Comparison of ENCODE assay signal across 16 cellular contexts in genomic region chr15:51739056-51739455, GRCh38. TPM values are rescaled to one million over a fixed set of nuclear protein-coding genes. Genes with fewer than 3 reads are reported as not detected.
DNase-seq lines count a peak whose midpoint lies in the region; ATAC-seq and TF ChIP-seq lines count a peak whose summit lies in the region.
"Had no signal": no experiment of that assay in that cellular context is flagged by ENCODE, and none has a peak within 500 bp of the region (broad histone marks: within the 10 kb centered on the region; RNA-seq: fewer than 3 reads in every experiment).

No MANE protein-coding gene starts in this region.

- no peak for ATAC-seq in activated CD8-positive, alpha-beta memory T cell treated with anti-CD3 and anti-CD28 coated beads, Interleukin-2, amount 10 ng/mL, durations not matched to agents 7 days and 5 days
- ATAC-seq in T-cell (replicated peaks in 1 of 4) (no peak), GM19023 (IDR thresholded peaks at IDR 0.05; ENCODE audit: unreplicated experiment) (no peak)

- H3K79me2 ChIP-seq in neural progenitor cell (ENCODE audit: low read depth): no peaks in the 10 kb centered on the region

- TF ChIP-seq CTCF in epithelial cell of esophagus (IDR thresholded peaks at IDR 0.05; ENCODE audit: insufficient read depth, low read depth, low read length, missing control alignments): no peak
- TF ChIP-seq CTCF in neural progenitor cell (IDR thresholded peaks at IDR 0.05): no peak
- TF ChIP-seq CTCF in endothelial cell (IDR thresholded peaks at IDR 0.05; ENCODE audit: unreplicated experiment): no peak

- peaks cover 33% of the 10 kb centered on the region for H3K4me1 Mint-ChIP-seq in activated CD8-positive, alpha-beta memory T cell treated with anti-CD3 and anti-CD28 coated beads, Interleukin-2, amount 10 ng/mL, durations not matched to agents 7 days and 5 days
- H3K4me1 Mint-ChIP-seq in T-cell (peaks cover 44 to 50% (median 47%) of the 10 kb centered on the region in 3 donors), neural progenitor cell (peaks cover 33% of the 10 kb centered on the region), endothelial cell (ENCODE audit: unreplicated experiment) (peaks cover 26% of the 10 kb centered on the region)

- H2AFZ ChIP-seq in neural progenitor cell (replicated peaks): no peak overlapping the region

- peaks cover 3% of the 10 kb centered on the region for H3K36me3 Mint-ChIP-seq in activated CD8-positive, alpha-beta memory T cell treated with anti-CD3 and anti-CD28 coated beads, Interleukin-2, amount 10 ng/mL, durations not matched to agents 7 days and 5 days
- no peaks in the 10 kb centered on the region for H3K36me3 Mint-ChIP-seq in T-cell
- H3K36me3 Mint-ChIP-seq in neural progenitor cell: no peaks in the 10 kb centered on the region
- H3K36me3 Mint-ChIP-seq in endothelial cell (ENCODE audit: low read depth, unreplicated experiment): peaks cover 14% of the 10 kb centered on the region
- H3K36me3 Mint-ChIP-seq: mesothelial cell of epicardium had no signal

- H3K36me3 ChIP-seq in neural progenitor cell: no peaks in the 10 kb centered on the region
- H3K36me3 ChIP-seq: ovary had no signal

- no peak overlapping the region for H3K4me2 ChIP-seq in neural progenitor cell

- H3K4me3 Mint-ChIP-seq in activated CD8-positive, alpha-beta memory T cell treated with anti-CD3 and anti-CD28 coated beads, Interleukin-2, amount 10 ng/mL, durations not matched to agents 7 days and 5 days: peak overlapping the region; percentile 68
- H3K4me3 Mint-ChIP-seq in T-cell (peak overlapping the region; percentile 3 to 90 (median 83)), neural progenitor cell (peak overlapping the region; percentile 49), endothelial cell (ENCODE audit: unreplicated experiment) (no peak overlapping the region)

- CTCF ChIA-PET in activated CD8-positive, alpha-beta memory T cell treated with anti-CD3 and anti-CD28 coated beads, Interleukin-2, amount 10 ng/mL, durations not matched to agents 7 days and 5 days (lab: Charles Lee): interaction anchor here (0.6 to 1.4 kb wide), 3 partner anchors 8 to 518 kb away, joined by 3 read pairs; no protein-coding TSS in a partner anchor
- CTCF ChIA-PET in T-cell (lab: Charles Lee): interaction anchor here in 1 of 2 donors (2.5 kb wide), 1 partner anchor 38 kb away, joined by 9 read pairs; no protein-coding TSS in a partner anchor

- peaks cover 5% of the 10 kb centered on the region for H3K4me1 ChIP-seq in neural progenitor cell

- H3F3A ChIP-seq in neural progenitor cell (ENCODE audit: low read depth): peaks cover 18% of the 10 kb centered on the region

- peak overlapping the region; percentile 18 for H3K27ac Mint-ChIP-seq in activated CD8-positive, alpha-beta memory T cell treated with anti-CD3 and anti-CD28 coated beads, Interleukin-2, amount 10 ng/mL, durations not matched to agents 7 days and 5 days
- peak overlapping the region; percentile 93 to 97 for H3K27ac Mint-ChIP-seq in T-cell
- H3K27ac Mint-ChIP-seq in neural progenitor cell: no peak overlapping the region
- H3K27ac Mint-ChIP-seq in endothelial cell (ENCODE audit: unreplicated experiment): no peak overlapping the region
- H3K27ac Mint-ChIP-seq: mesothelial cell of epicardium had no signal

- H3K9ac ChIP-seq in neural progenitor cell: no peak overlapping the region

- H3K27ac ChIP-seq in neural progenitor cell: no peak overlapping the region

- no peak overlapping the region for H3K4me3 ChIP-seq in epithelial cell of esophagus (ENCODE audit: low read length)
- H3K4me3 ChIP-seq in neural progenitor cell: no peak overlapping the region
- H3K4me3 ChIP-seq: ovary had no signal

- DNase-seq in activated CD8-positive, alpha-beta memory T cell treated with anti-CD3 and anti-CD28 coated beads, Interleukin-2, amount 10 ng/mL, durations not matched to agents 7 days and 5 days: no peak
- no peak for DNase-seq in activated CD8-positive, alpha-beta memory T cell treated with anti-CD3 and anti-CD28 coated beads, Interleukin-2, amount 50 U/mL, for 4 hours
- DNase-seq in T-cell: no peak
- DNase-seq in epithelial cell of esophagus (ENCODE audit: low read depth): peak; percentile 95
- no peak for DNase-seq in neural progenitor cell (ENCODE audit: low spot score)
- DNase-seq in SHP77 (lab: John Stamatoyannopoulos, UW): no peak
- no peak for DNase-seq in endothelial cell (ENCODE audit: low spot score)
- DNase-seq: activated CD8-positive, alpha-beta memory T cell treated with anti-CD3 and anti-CD28 coated beads for 24 hours; activated naive CD4-positive, alpha-beta T cell treated with Interleukin-2 at 50 U/mL for 16 hours; kidney; NCI-H1436; NCI-H446 treated with DMSO at 0.1 percent for 48 hours; ovary; stimulated activated CD4-positive, alpha-beta T cell treated with anti-CD3 and anti-CD28 coated beads, Interleukin-2, amount 100 ng/mL, for 24 hours had no signal

- POLR2A ChIA-PET in T-cell (lab: Charles Lee): interaction anchor here in 1 of 2 donors (0.6 kb wide), 1 partner anchor 9 kb away, joined by 3 read pairs; no protein-coding TSS in a partner anchor

- H3K27me3 ChIP-seq in neural progenitor cell: peaks cover 73% of the 10 kb centered on the region
- H3K27me3 ChIP-seq: ovary had no signal

- peaks cover 3% of the 10 kb centered on the region for H3K27me3 Mint-ChIP-seq in activated CD8-positive, alpha-beta memory T cell treated with anti-CD3 and anti-CD28 coated beads, Interleukin-2, amount 10 ng/mL, durations not matched to agents 7 days and 5 days
- H3K27me3 Mint-ChIP-seq in T-cell (no peaks in the 10 kb centered on the region), neural progenitor cell (ENCODE audit: insufficient read depth, low read depth) (peaks cover 15% of the 10 kb centered on the region), endothelial cell (ENCODE audit: unreplicated experiment) (peaks cover 9% of the 10 kb centered on the region)

- peaks cover 14% of the 10 kb centered on the region for H4K20me1 ChIP-seq in neural progenitor cell (ENCODE audit: low read depth)

- H3K9me3 Mint-ChIP-seq in activated CD8-positive, alpha-beta memory T cell treated with anti-CD3 and anti-CD28 coated beads, Interleukin-2, amount 10 ng/mL, durations not matched to agents 7 days and 5 days (ENCODE audit: low read depth): no peaks in the 10 kb centered on the region
- no peaks in the 10 kb centered on the region for H3K9me3 Mint-ChIP-seq in T-cell
- H3K9me3 Mint-ChIP-seq in neural progenitor cell: no peaks in the 10 kb centered on the region
- H3K9me3 Mint-ChIP-seq in endothelial cell (ENCODE audit: unreplicated experiment): no peaks in the 10 kb centered on the region
- H3K9me3 Mint-ChIP-seq: mesothelial cell of epicardium had no signal

- no peaks in the 10 kb centered on the region for H3K9me3 ChIP-seq in neural progenitor cell (ENCODE audit: low read depth)
- H3K9me3 ChIP-seq: ovary had no signal

RNA-seq across cellular contexts. Expression of gene LYSMD2, which starts 1.6 kb away (rescaled TPM):
- total RNA-seq in activated CD8-positive, alpha-beta memory T cell treated with anti-CD3 and anti-CD28 coated beads, Interleukin-2, amount 10 ng/mL, durations not matched to agents 7 days and 5 days: 10 to 100 TPM; 16.0 to 21.7 TPM
- 10 to 100 TPM; 16.6 to 36.2 (median 26.2) TPM for total RNA-seq in T-cell
- 0.15 TPM in 1 of 2 replicates, not detected in the other for total RNA-seq in neural progenitor cell (ENCODE audit: low replicate concordance)
- total RNA-seq in endothelial cell (ENCODE audit: unreplicated experiment): 14.5 TPM

RNA-seq across cellular contexts. Expression of gene TMOD2, which starts 12.3 kb away (rescaled TPM):
- total RNA-seq in activated CD8-positive, alpha-beta memory T cell treated with anti-CD3 and anti-CD28 coated beads, Interleukin-2, amount 10 ng/mL, durations not matched to agents 7 days and 5 days: 10 to 100 TPM in 1 of 2 experiments, 1 to 10 TPM in 1; 6.9 to 12.7 TPM
- total RNA-seq in T-cell (10 to 100 TPM; 10.9 to 17.2 (median 16.8) TPM), neural progenitor cell (ENCODE audit: low replicate concordance) (1.9 and 3.2 TPM in 2 replicates), endothelial cell (ENCODE audit: unreplicated experiment) (118 TPM)

RNA-seq across cellular contexts. Expression of gene SCG3, which starts 57.8 kb away (rescaled TPM):
- not detected for total RNA-seq in activated CD8-positive, alpha-beta memory T cell treated with anti-CD3 and anti-CD28 coated beads, Interleukin-2, amount 10 ng/mL, durations not matched to agents 7 days and 5 days
- total RNA-seq in T-cell (under 1 TPM in 2 of 5 donors, not detected in 3; 0.07 to 0.16 TPM), neural progenitor cell (ENCODE audit: low replicate concordance) (0.15 and 0.19 TPM in 2 replicates), endothelial cell (ENCODE audit: unreplicated experiment) (37.0 TPM)
- total RNA-seq: mesothelial cell of epicardium had no signal

Comparison
In these comparisons a context has a peak if more than half of its experiments do, and no peak if none do; other contexts are left out.
1. H3K27ac Mint-ChIP-seq: peak in activated CD8-positive, alpha-beta memory T cell treated with anti-CD3 and anti-CD28 coated beads, Interleukin-2, amount 10 ng/mL, durations not matched to agents 7 days and 5 days (single experiment) and T-cell (2 of 2); none in neural progenitor cell (single experiment) and endothelial cell (single experiment).
2. RNA of gene LYSMD2, which starts 1.6 kb away (total RNA-seq): 16.6 to 36.2 TPM in T-cell, 16.0 to 21.7 TPM in activated CD8-positive, alpha-beta memory T cell treated with anti-CD3 and anti-CD28 coated beads, Interleukin-2, amount 10 ng/mL, durations not matched to agents 7 days and 5 days and 14.5 TPM in endothelial cell (single experiment); 0.15 TPM in neural progenitor cell; every median in the first group is over 10 times any median in the second.
3. RNA of gene SCG3, which starts 57.8 kb away (total RNA-seq): 37.0 TPM in endothelial cell (single experiment); 0.15 to 0.19 TPM in neural progenitor cell, 0.07 to 0.16 TPM in T-cell and not detected in activated CD8-positive, alpha-beta memory T cell treated with anti-CD3 and anti-CD28 coated beads, Interleukin-2, amount 10 ng/mL, durations not matched to agents 7 days and 5 days; every median in the first group is over 10 times any median in the second.